Comparison of ENCODE assay signal across 31 cellular contexts in the genomic region with DNA sequence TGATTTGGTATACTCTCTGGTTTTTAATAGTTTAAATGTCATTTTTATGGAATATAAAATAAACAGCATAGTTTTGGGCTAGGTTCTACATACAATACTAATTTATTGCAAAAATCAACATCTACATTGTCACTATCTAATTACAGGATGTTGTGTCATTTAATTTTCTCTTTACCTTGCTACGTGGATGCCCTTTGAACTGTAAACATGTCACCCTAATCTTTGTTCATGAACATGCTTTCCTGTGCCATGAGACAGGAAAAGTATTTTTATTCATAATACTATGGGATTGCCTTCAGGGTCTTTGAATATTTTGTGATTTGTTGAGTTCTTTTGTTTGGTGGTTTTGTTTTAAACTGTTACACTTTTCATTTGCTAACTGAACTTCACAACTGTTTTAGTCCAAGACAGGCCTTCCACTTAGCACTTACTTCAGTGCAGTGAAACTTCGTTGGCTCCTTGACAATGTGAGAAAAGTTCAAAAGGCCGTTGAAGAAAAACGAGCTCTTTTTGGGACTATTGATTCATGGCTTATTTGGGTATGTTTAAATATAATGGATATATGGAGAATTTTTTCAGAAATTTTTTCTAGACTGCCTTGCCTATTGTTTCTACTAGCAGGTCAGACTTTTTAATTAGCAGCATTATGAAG.
"Had no signal": no experiment of that assay in that cellular context is flagged by ENCODE, and none has a peak within 500 bp of the region (broad histone marks: within the 10 kb centered on the region; RNA-seq: fewer than 3 reads in every experiment).

No MANE protein-coding gene starts in this region.

- H3K27ac ChIP-seq: Peyer's patch, SJSA1 had no signal

- H3K9me3 ChIP-seq: Peyer's patch, SJSA1, SK-N-SH had no signal

- DNase-seq: activated CD4-positive, alpha-beta T cell treated with anti-CD3 and anti-CD28 coated beads, Interleukin-2, amount 10 ng/mL, durations not matched to agents 24 days and 14 days; activated CD4-positive, alpha-beta T cell treated with anti-CD3 and anti-CD28 coated beads, Interleukin-2, amount 50 U/mL, for 4 hours; activated CD8-positive, alpha-beta T cell treated with anti-CD3 and anti-CD28 coated beads for 36 hours; activated effector memory CD4-positive, alpha-beta T cell treated with anti-CD3 and anti-CD28 coated beads, Interleukin-2, amount 50 U/mL, for 16 hours; activated naive CD4-positive, alpha-beta T cell; activated naive CD8-positive, alpha-beta T cell treated with anti-CD3 and anti-CD28 coated beads, Interleukin-2, amount 10 ng/mL, durations not matched to agents 7 days and 5 days; activated T-cell treated with anti-CD3 and anti-CD28 coated beads, Interleukin-2, amount 50 U/mL, for 1 hour; activated T-cell treated with anti-CD3 and anti-CD28 coated beads, Interleukin-2, amount 50 U/mL, for 72 hours; caudate nucleus; NCI-H1092 treated with DMSO at 0.1 percent for 48 hours; NCI-H1417 treated with DMSO at 0.1 percent for 48 hours; NCI-H187 treated with DMSO at 0.1 percent for 48 hours; NCI-H2081; NCI-H2171 treated with DMSO at 0.1 percent for 48 hours; NCI-H226; NCI-H446 treated with DMSO at 0.1 percent for 48 hours; NCI-H524; NK-92 treated with Interleukin-12 subunit alpha and Interleukin-12 subunit beta, amount 100 ng/mL, for 24 hours; PC-3; Peyer's patch; RPMI8226; SHP77 treated with DMSO at 0.1 percent for 48 hours; SK-N-SH had no signal

- H3K4me2 ChIP-seq: SK-N-SH had no signal

- FAIRE-seq: bronchial epithelial cell, TTC549 had no signal

- H3K27ac Mint-ChIP-seq: activated CD4-positive, alpha-beta T cell treated with anti-CD3 and anti-CD28 coated beads, Interleukin-2, amount 10 ng/mL, durations not matched to agents 24 days and 14 days; activated CD8-positive, alpha-beta T cell treated with anti-CD3 and anti-CD28 coated beads for 36 hours; activated naive CD4-positive, alpha-beta T cell treated with anti-CD3 and anti-CD28 coated beads, Interleukin-2, amount 50 U/mL, for 24 hours; activated naive CD8-positive, alpha-beta T cell treated with anti-CD3 and anti-CD28 coated beads, Interleukin-2, amount 10 ng/mL, durations not matched to agents 7 days and 5 days; activated T-cell treated with anti-CD3 and anti-CD28 coated beads, Interleukin-2, amount 50 U/mL, for 72 hours; activated T-helper 17 cell treated with anti-CD3 and anti-CD28 coated beads, Interleukin-2, amount 50 U/mL, for 72 hours; brain; T-helper 1 cell treated with Interleukin-12 subunit alpha and Interleukin-12 subunit beta and Interleukin-4 antibody, amounts not matched to agents 30 μg/mL and 1 μg/mL, for 36 hours; T-helper 2 cell treated with Interferon-gamma antibody and Interleukin-4, amounts not matched to agents 5 μg/mL and 100 μg/mL, for 36 hours had no signal

- H3K9ac ChIP-seq: SK-N-SH had no signal

- H3K9me3 Mint-ChIP-seq: activated CD4-positive, alpha-beta T cell treated with anti-CD3 and anti-CD28 coated beads, Interleukin-2, amount 10 ng/mL, durations not matched to agents 24 days and 14 days; activated CD8-positive, alpha-beta T cell treated with anti-CD3 and anti-CD28 coated beads for 36 hours; activated naive CD4-positive, alpha-beta T cell treated with anti-CD3 and anti-CD28 coated beads, Interleukin-2, amount 50 U/mL, for 24 hours; activated naive CD8-positive, alpha-beta T cell treated with anti-CD3 and anti-CD28 coated beads, Interleukin-2, amount 10 ng/mL, durations not matched to agents 7 days and 5 days; activated T-cell treated with anti-CD3 and anti-CD28 coated beads, Interleukin-2, amount 50 U/mL, for 72 hours; activated T-helper 17 cell treated with anti-CD3 and anti-CD28 coated beads, Interleukin-2, amount 50 U/mL, for 72 hours; brain; T-helper 1 cell treated with Interleukin-12 subunit alpha and Interleukin-12 subunit beta and Interleukin-4 antibody, amounts not matched to agents 30 μg/mL and 1 μg/mL, for 36 hours; T-helper 2 cell treated with Interferon-gamma antibody and Interleukin-4, amounts not matched to agents 5 μg/mL and 100 μg/mL, for 36 hours had no signal

- H3K36me3 ChIP-seq: Peyer's patch, SJSA1 had no signal

- H3K4me3 ChIP-seq: Peyer's patch, SJSA1 had no signal

- H3K4me1 ChIP-seq: Peyer's patch, SJSA1 had no signal

- ATAC-seq: activated CD8-positive, alpha-beta T cell treated with anti-CD3 and anti-CD28 coated beads for 36 hours; activated T-cell treated with anti-CD3 and anti-CD28 coated beads, Interleukin-2, amount 50 U/mL, for 72 hours; activated T-helper 17 cell treated with anti-CD3 and anti-CD28 coated beads, Interleukin-2, amount 50 U/mL, for 72 hours; PC-3 had no signal

- H3K4me1 Mint-ChIP-seq: activated CD4-positive, alpha-beta T cell treated with anti-CD3 and anti-CD28 coated beads, Interleukin-2, amount 10 ng/mL, durations not matched to agents 24 days and 14 days; activated naive CD4-positive, alpha-beta T cell treated with anti-CD3 and anti-CD28 coated beads, Interleukin-2, amount 50 U/mL, for 24 hours; activated naive CD8-positive, alpha-beta T cell treated with anti-CD3 and anti-CD28 coated beads, Interleukin-2, amount 10 ng/mL, durations not matched to agents 7 days and 5 days; activated T-helper 17 cell treated with anti-CD3 and anti-CD28 coated beads, Interleukin-2, amount 50 U/mL, for 72 hours; brain had no signal

- H3K4me3 Mint-ChIP-seq: activated CD4-positive, alpha-beta T cell treated with anti-CD3 and anti-CD28 coated beads, Interleukin-2, amount 10 ng/mL, durations not matched to agents 24 days and 14 days; activated CD8-positive, alpha-beta T cell treated with anti-CD3 and anti-CD28 coated beads for 36 hours; activated naive CD4-positive, alpha-beta T cell treated with anti-CD3 and anti-CD28 coated beads, Interleukin-2, amount 50 U/mL, for 24 hours; activated naive CD8-positive, alpha-beta T cell treated with anti-CD3 and anti-CD28 coated beads, Interleukin-2, amount 10 ng/mL, durations not matched to agents 7 days and 5 days; activated T-cell treated with anti-CD3 and anti-CD28 coated beads, Interleukin-2, amount 50 U/mL, for 72 hours; activated T-helper 17 cell treated with anti-CD3 and anti-CD28 coated beads, Interleukin-2, amount 50 U/mL, for 72 hours; brain; T-helper 1 cell treated with Interleukin-12 subunit alpha and Interleukin-12 subunit beta and Interleukin-4 antibody, amounts not matched to agents 30 μg/mL and 1 μg/mL, for 36 hours; T-helper 2 cell treated with Interferon-gamma antibody and Interleukin-4, amounts not matched to agents 5 μg/mL and 100 μg/mL, for 36 hours had no signal

- H3K27me3 Mint-ChIP-seq: activated CD4-positive, alpha-beta T cell treated with anti-CD3 and anti-CD28 coated beads, Interleukin-2, amount 10 ng/mL, durations not matched to agents 24 days and 14 days; activated CD8-positive, alpha-beta T cell treated with anti-CD3 and anti-CD28 coated beads for 36 hours; activated naive CD4-positive, alpha-beta T cell treated with anti-CD3 and anti-CD28 coated beads, Interleukin-2, amount 50 U/mL, for 24 hours; activated naive CD8-positive, alpha-beta T cell treated with anti-CD3 and anti-CD28 coated beads, Interleukin-2, amount 10 ng/mL, durations not matched to agents 7 days and 5 days; activated T-helper 17 cell treated with anti-CD3 and anti-CD28 coated beads, Interleukin-2, amount 50 U/mL, for 72 hours; brain had no signal

- H3K27me3 ChIP-seq: Peyer's patch, SJSA1 had no signal
